ENCODE assay signal across 15 cellular contexts in genomic region chr2:176473851-176474250, GRCh38.
DNase-seq lines count a peak whose midpoint lies in the region; ATAC-seq and TF ChIP-seq lines count a peak whose summit lies in the region.
"Had no signal": no experiment of that assay in that cellular context is flagged by ENCODE, and none has a peak within 500 bp of the region (broad histone marks: within the 10 kb centered on the region; RNA-seq: fewer than 3 reads in every experiment).

No MANE protein-coding gene starts in this region.

- H3F3A ChIP-seq in SK-N-SH (replicated peaks; ENCODE audit: insufficient read depth), result no peaks in the 10 kb centered on the region

- DNase-seq in SK-N-SH (no peak), left lung (no peak), NCI-H69 (lab: John Stamatoyannopoulos, UW) (no peak)
- no peak for DNase-seq in stimulated activated naive CD8-positive, alpha-beta T cell treated with anti-CD3 and anti-CD28 coated beads, Interleukin-15, amount 100 ng/mL, for 72 hours
- no peak for DNase-seq in effector memory CD8-positive, alpha-beta T cell
- DNase-seq: C1 segment of cervical spinal cord, H9, MV-4-11, NCI-H1417 treated with DMSO at 0.1 percent for 48 hours, NCI-H510A had no signal

- POLR2A ChIA-PET in SK-N-SH (lab: Yijun Ruan, JAX), result no interaction called here

- peaks cover 6% of the 10 kb centered on the region for H3K27me3 Mint-ChIP-seq in stimulated activated naive CD8-positive, alpha-beta T cell treated with anti-CD3 and anti-CD28 coated beads, Interleukin-15, Interleukin-2, amounts not matched to agents 100 ng/mL and 50 ng/mL, for 24 hours
- no peaks in the 10 kb centered on the region for H3K27me3 Mint-ChIP-seq in stimulated activated naive CD8-positive, alpha-beta T cell treated with anti-CD3 and anti-CD28 coated beads, Interleukin-15, amount 100 ng/mL, for 72 hours
- H3K27me3 Mint-ChIP-seq in effector memory CD8-positive, alpha-beta T cell, result peaks cover 9 to 12% of the 10 kb centered on the region in 2 donors

- no peak overlapping the region for H3K4me3 ChIP-seq in SK-N-SH (ENCODE audit: low read depth in 2 of 2, low read length in 1 of 2)
- no peak overlapping the region for H3K4me3 ChIP-seq in left lung

- H4K20me1 ChIP-seq in SK-N-SH (ENCODE audit: insufficient read depth), result no peaks in the 10 kb centered on the region

- H3K79me2 ChIP-seq in SK-N-SH (ENCODE audit: insufficient read depth), result no peaks in the 10 kb centered on the region

- no peak for TF ChIP-seq RAD21 in SK-N-SH (IDR thresholded peaks at IDR 0.05; ENCODE audit: low read length)

- no peak for ATAC-seq in SK-N-SH treated with all-trans-retinoic acid at 6 μM for 48 hours
- no peak for ATAC-seq in stimulated activated naive CD8-positive, alpha-beta T cell treated with anti-CD3 and anti-CD28 coated beads, Interleukin-15, amount 100 ng/mL, for 72 hours
- ATAC-seq in effector memory CD8-positive, alpha-beta T cell (replicated peaks), result no peak
- ATAC-seq in HG03442 (IDR thresholded peaks at IDR 0.05; ENCODE audit: unreplicated experiment), result no peak
- no peak for ATAC-seq in left lung

- no peaks in the 10 kb centered on the region for H3K36me3 ChIP-seq in SK-N-SH (replicated peaks in 1 of 2; ENCODE audit: control insufficient read depth in 1 of 2, insufficient read depth in 2 of 2, low read length in 1 of 2)
- H3K36me3 ChIP-seq in left lung, result no peaks in the 10 kb centered on the region
- H3K36me3 ChIP-seq: SJSA1 had no signal

- H3K36me3 Mint-ChIP-seq in stimulated activated naive CD8-positive, alpha-beta T cell treated with anti-CD3 and anti-CD28 coated beads, Interleukin-15, Interleukin-2, amounts not matched to agents 100 ng/mL and 50 ng/mL, for 24 hours (ENCODE audit: low read depth), result no peaks in the 10 kb centered on the region
- no peaks in the 10 kb centered on the region for H3K36me3 Mint-ChIP-seq in effector memory CD8-positive, alpha-beta T cell (ENCODE audit: insufficient read depth)

- H3K9ac ChIP-seq in SK-N-SH, result no peak overlapping the region

- H3K27me3 ChIP-seq in SK-N-SH (ENCODE audit: insufficient read depth), result no peaks in the 10 kb centered on the region
- no peaks in the 10 kb centered on the region for H3K27me3 ChIP-seq in left lung
- H3K27me3 ChIP-seq: SJSA1 had no signal

- H3K4me1 ChIP-seq in SK-N-SH (ENCODE audit: control insufficient read depth in 1 of 2, insufficient read depth in 2 of 2, low read depth in 1 of 2, low read length in 1 of 2), result peaks cover 0 to 12% of the 10 kb centered on the region in 2 experiments; a peak in 2 of 4 replicates
- H3K4me1 ChIP-seq in left lung, result no peaks in the 10 kb centered on the region

- H2AFZ ChIP-seq in SK-N-SH (ENCODE audit: low read depth), result no peak overlapping the region

- H3K9me3 Mint-ChIP-seq in stimulated activated naive CD8-positive, alpha-beta T cell treated with anti-CD3 and anti-CD28 coated beads, Interleukin-15, Interleukin-2, amounts not matched to agents 100 ng/mL and 50 ng/mL, for 24 hours, result no peaks in the 10 kb centered on the region
- H3K9me3 Mint-ChIP-seq in stimulated activated naive CD8-positive, alpha-beta T cell treated with anti-CD3 and anti-CD28 coated beads, Interleukin-15, amount 100 ng/mL, for 72 hours, result peaks cover 5 to 7% of the 10 kb centered on the region in 2 donors
- H3K9me3 Mint-ChIP-seq in effector memory CD8-positive, alpha-beta T cell, result no peaks in the 10 kb centered on the region
- H3K9me3 Mint-ChIP-seq: H9 had no signal

- intact Hi-C loops in left lung (cut with DNase I), result no loop called here

- 83% methylated on average over 6 of the region's 6 CpGs for WGBS in SK-N-SH (ENCODE audit: low lambda C conversion rate)

- no peak overlapping the region for H3K4me3 Mint-ChIP-seq in stimulated activated naive CD8-positive, alpha-beta T cell treated with anti-CD3 and anti-CD28 coated beads, Interleukin-15, Interleukin-2, amounts not matched to agents 100 ng/mL and 50 ng/mL, for 24 hours
- peak overlapping the region in 1 of 2 donors; percentile 77 for H3K4me3 Mint-ChIP-seq in stimulated activated naive CD8-positive, alpha-beta T cell treated with anti-CD3 and anti-CD28 coated beads, Interleukin-15, amount 100 ng/mL, for 72 hours
- H3K4me3 Mint-ChIP-seq in effector memory CD8-positive, alpha-beta T cell, result peak overlapping the region; percentile 53 to 55
- H3K4me3 Mint-ChIP-seq: H9 had no signal

- peaks cover 37% of the 10 kb centered on the region for H3K4me1 Mint-ChIP-seq in stimulated activated naive CD8-positive, alpha-beta T cell treated with anti-CD3 and anti-CD28 coated beads, Interleukin-15, Interleukin-2, amounts not matched to agents 100 ng/mL and 50 ng/mL, for 24 hours (ENCODE audit: low read depth)
- H3K4me1 Mint-ChIP-seq in stimulated activated naive CD8-positive, alpha-beta T cell treated with anti-CD3 and anti-CD28 coated beads, Interleukin-15, amount 100 ng/mL, for 72 hours, result peaks cover 17% of the 10 kb centered on the region
- peaks cover 12% of the 10 kb centered on the region in 2 donors for H3K4me1 Mint-ChIP-seq in effector memory CD8-positive, alpha-beta T cell (ENCODE audit: low read depth in 2 of 2)

- CTCF ChIA-PET in SK-N-SH (lab: Yijun Ruan, JAX), result interaction anchor here (0.6 to 1.8 kb wide), 7 partner anchors 9 to 346 kb away, joined by 3 to 7 read pairs (median 3); no protein-coding TSS in a partner anchor

- TF ChIP-seq EP300 in SK-N-SH (IDR thresholded peaks at IDR 0.05; ENCODE audit: borderline replicate concordance in 1 of 2, low read depth in 1 of 2, low read length in 1 of 2), result no peak

- peak overlapping the region; percentile 12 for H3K27ac Mint-ChIP-seq in stimulated activated naive CD8-positive, alpha-beta T cell treated with anti-CD3 and anti-CD28 coated beads, Interleukin-15, Interleukin-2, amounts not matched to agents 100 ng/mL and 50 ng/mL, for 24 hours
- peak overlapping the region in 1 of 2 donors; percentile 81 for H3K27ac Mint-ChIP-seq in stimulated activated naive CD8-positive, alpha-beta T cell treated with anti-CD3 and anti-CD28 coated beads, Interleukin-15, amount 100 ng/mL, for 72 hours
- peak overlapping the region in 1 of 2 donors; percentile 71 for H3K27ac Mint-ChIP-seq in effector memory CD8-positive, alpha-beta T cell
- H3K27ac Mint-ChIP-seq: H9 had no signal

- no peak overlapping the region for H3K4me2 ChIP-seq in SK-N-SH

- TF ChIP-seq CTCF in SK-N-SH (IDR thresholded peaks at IDR 0.05) (no peak), left lung (IDR thresholded peaks at IDR 0.05) (no peak)

- no peaks in the 10 kb centered on the region for H3K9me2 ChIP-seq in SK-N-SH

- H3K9me3 ChIP-seq in SK-N-SH, result no peaks in the 10 kb centered on the region; the same call in 1 of the 2 replicates
- no peaks in the 10 kb centered on the region for H3K9me3 ChIP-seq in left lung
- H3K9me3 ChIP-seq: SJSA1 had no signal

- no peak overlapping the region for H3K27ac ChIP-seq in SK-N-SH (ENCODE audit: low read depth in 2 of 2, low read length in 1 of 2)
- H3K27ac ChIP-seq in left lung, result no peak overlapping the region
- H3K27ac ChIP-seq: 22Rv1 had no signal

TF ChIP-seq in SK-N-SH treated with all-trans-retinoic acid at 6 μM for 48 hours, 23 proteins besides CTCF, POLR2A, EP300 and RAD21:
- no peak for TF ChIP-seq ZC3H10 (CRISPR knock-in tag; IDR thresholded peaks at IDR 0.05)
- TF ChIP-seq ZNF70 (CRISPR knock-in tag; IDR thresholded peaks at IDR 0.05), result peak; percentile 92
- no peak for TF ChIP-seq POU6F1 (CRISPR knock-in tag; IDR thresholded peaks at IDR 0.05; ENCODE audit: borderline replicate concordance, low read depth)

TF ChIP-seq in SK-N-SH, 30 proteins besides CTCF, POLR2A, EP300 and RAD21:
- TF ChIP-seq TAF1 (IDR thresholded peaks at IDR 0.05; ENCODE audit: borderline replicate concordance, low read depth, low read length) (no peak), GABPA (IDR thresholded peaks at IDR 0.05; ENCODE audit: low read depth) (no peak), POLR2AphosphoS5 (IDR thresholded peaks at IDR 0.05; ENCODE audit: low read depth, low read length) (no peak)
- TF ChIP-seq, protein P1, sequence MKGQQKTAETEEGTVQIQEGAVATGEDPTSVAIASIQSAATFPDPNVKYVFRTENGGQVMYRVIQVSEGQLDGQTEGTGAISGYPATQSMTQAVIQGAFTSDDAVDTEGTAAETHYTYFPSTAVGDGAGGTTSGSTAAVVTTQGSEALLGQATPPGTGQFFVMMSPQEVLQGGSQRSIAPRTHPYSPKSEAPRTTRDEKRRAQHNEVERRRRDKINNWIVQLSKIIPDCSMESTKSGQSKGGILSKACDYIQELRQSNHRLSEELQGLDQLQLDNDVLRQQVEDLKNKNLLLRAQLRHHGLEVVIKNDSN (IDR thresholded peaks at IDR 0.05; ENCODE audit: borderline replicate concordance, low read depth), result no peak
